ENCODE assay signal across 8 cellular contexts in the genomic region with DNA sequence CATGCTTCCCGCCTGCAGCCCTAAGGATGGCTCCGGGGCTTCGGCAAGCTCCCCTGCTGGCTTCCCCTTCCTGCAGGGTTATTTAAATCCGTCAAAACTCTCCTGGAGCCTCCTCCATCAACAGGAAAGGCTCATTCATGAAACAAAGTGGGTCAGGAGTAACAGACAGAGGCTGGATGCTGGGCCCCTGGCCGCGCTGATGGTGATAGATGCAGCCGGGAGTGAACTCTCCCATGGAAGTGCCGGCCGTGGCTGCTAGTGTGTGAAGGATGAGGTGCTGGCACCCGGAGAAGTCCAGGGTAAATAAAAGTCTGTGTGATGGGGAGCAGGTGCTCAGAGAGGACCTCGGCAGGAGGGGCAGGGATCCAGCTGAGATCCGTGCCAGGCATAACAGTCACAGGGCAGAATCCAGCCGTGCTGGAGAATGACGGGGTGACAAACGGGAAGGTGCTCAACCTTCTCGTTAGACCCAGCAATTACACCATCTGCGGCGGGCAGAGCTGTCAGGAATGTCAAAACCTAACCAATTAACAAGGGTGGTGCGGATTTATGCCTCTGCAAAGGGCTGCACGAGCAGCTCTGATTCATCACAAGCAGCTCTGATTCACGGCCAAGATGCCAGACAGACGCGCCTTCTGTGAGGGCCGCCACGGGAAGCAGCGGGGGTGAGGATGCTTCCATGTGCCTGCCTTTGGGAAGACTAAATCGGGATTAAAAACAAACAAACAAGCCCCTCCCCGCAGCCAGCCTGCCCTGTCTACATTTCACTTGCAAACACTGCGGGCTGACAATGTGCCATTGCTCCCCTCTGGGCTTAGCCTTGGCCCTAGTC.
A peak's percentile ranks its signal among the peaks of the same experiment; 100 is the strongest.
DNase-seq lines count a peak whose midpoint lies in the region; ATAC-seq and TF ChIP-seq lines count a peak whose summit lies in the region.

No MANE protein-coding gene starts in this region.

- no peak overlapping the region for H3K4me3 ChIP-seq in fibroblast of mammary gland (ENCODE audit: control insufficient read depth, low read depth, low read length)

- DNase-seq in NCI-H524 (lab: John Stamatoyannopoulos, UW) (peak; percentile 59 to 86), NCI-H524 treated with DMSO at 0.1 percent for 48 hours (lab: John Stamatoyannopoulos, UW) (no peak), NCI-H69 (lab: John Stamatoyannopoulos, UW) (peak; percentile 99), fibroblast of mammary gland (ENCODE audit: low read depth) (peak; percentile 66), posterior cingulate gyrus (peak; percentile 40 to 96 (median 75)), T1000 (lab: John Stamatoyannopoulos, UW) (no peak), NAMALWA (ENCODE audit: low spot score) (no peak)

- intact Hi-C loops in posterior cingulate gyrus (cut with DNase I) = no loop called here

- TF ChIP-seq CTCF in fibroblast of mammary gland (conservative IDR thresholded peaks at IDR 0.05; ENCODE audit: control insufficient read depth, insufficient read depth, low read depth, low read length) = no peak

- ATAC-seq in GM21390 (IDR thresholded peaks at IDR 0.05; ENCODE audit: unreplicated experiment) = no peak

Comparison
In these comparisons a context has a peak if more than half of its experiments do, and no peak if none do; other contexts are left out.
1. DNase-seq: peak in NCI-H524 (2 of 2), NCI-H69 (single experiment), fibroblast of mammary gland (single experiment) and posterior cingulate gyrus (10 of 10); none in NCI-H524 treated with DMSO at 0.1 percent for 48 hours (single experiment), T1000 (single experiment) and NAMALWA (single experiment).